Comparison of ENCODE assay signal across 1 cellular context in genomic region chr4:168877779-168878491, GRCh38.
A peak's percentile ranks its signal among the peaks of the same experiment; 100 is the strongest.
TF ChIP-seq lines count a peak whose summit lies in the region.

No MANE protein-coding gene starts in this region.

TF ChIP-seq in WTC11, 78 proteins besides CTCF, POLR2A, EP300 and RAD21 (continued from another document):
- no peak for TF ChIP-seq ZNF263 (CRISPR knock-in tag; IDR thresholded peaks at IDR 0.05; ENCODE audit: low read depth)
- TF ChIP-seq ARID4B (CRISPR knock-in tag; IDR thresholded peaks at IDR 0.05; ENCODE audit: borderline replicate concordance), result no peak
- 0 out of 2 replicates have a peak, but pooled peaks have one; percentile 15 for TF ChIP-seq SP1 (CRISPR knock-in tag; conservative IDR thresholded peaks at IDR 0.05)
